In the genomic region with DNA sequence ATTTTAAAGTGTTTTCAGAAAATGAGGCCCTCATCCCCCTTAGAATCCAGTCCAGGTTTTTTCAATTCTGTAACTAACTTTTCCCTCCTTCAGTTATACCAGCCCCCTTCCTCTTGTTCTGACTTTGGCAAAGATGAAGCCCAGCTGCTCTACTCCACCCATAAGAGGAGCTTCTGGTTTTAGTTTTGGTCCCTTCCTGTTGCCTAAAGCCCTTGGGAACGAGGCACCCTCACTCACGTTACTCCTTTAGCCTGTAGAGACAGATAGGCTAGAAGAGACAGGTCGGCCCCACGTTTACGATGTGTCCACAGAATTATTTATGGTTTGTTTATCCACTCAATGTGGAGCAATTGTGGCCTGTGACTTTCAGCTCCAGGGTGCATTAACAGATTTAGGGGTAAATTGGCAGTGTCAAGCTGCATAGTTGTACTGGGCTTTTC, we compare ENCODE assay signal across 18 cellular contexts.
DNase-seq lines count a peak whose midpoint lies in the region; ATAC-seq and TF ChIP-seq lines count a peak whose summit lies in the region.
"Had no signal": no experiment of that assay in that cellular context is flagged by ENCODE, and none has a peak within 500 bp of the region (broad histone marks: within the 10 kb centered on the region; RNA-seq: fewer than 3 reads in every experiment).

No MANE protein-coding gene starts in this region.

- H3K4me1 ChIP-seq in Caco-2 (peaks cover 14% of the 10 kb centered on the region; the same call in 1 of the 2 replicates), muscle layer of colon (ENCODE audit: insufficient read depth, low read length) (peaks cover 19% of the 10 kb centered on the region)
- H3K4me1 ChIP-seq: body of pancreas had no signal

- H3K9me3 ChIP-seq in Caco-2 (peaks cover 6% of the 10 kb centered on the region), muscle layer of colon (ENCODE audit: low read length) (no peaks in the 10 kb centered on the region)

- TF ChIP-seq CTCF in Caco-2 (IDR thresholded peaks at IDR 0.05; ENCODE audit: insufficient read depth in 1 of 2, low read depth in 1 of 2, low read length in 1 of 2, severe bottlenecking in 1 of 2, unreplicated experiment in 1 of 2), result no peak

- H3K4me1 Mint-ChIP-seq in Caco-2 (ENCODE audit: low read depth, unreplicated experiment), result peaks cover 14% of the 10 kb centered on the region

- no peak overlapping the region for H3K4me3 ChIP-seq in Caco-2 (ENCODE audit: low read depth, low read length)
- no peak overlapping the region for H3K4me3 ChIP-seq in muscle layer of colon (ENCODE audit: low read depth in 1 of 2, low read length in 2 of 2)
- H3K4me3 ChIP-seq: body of pancreas had no signal

- no peaks in the 10 kb centered on the region for H3K27me3 Mint-ChIP-seq in Caco-2 (ENCODE audit: insufficient read depth, unreplicated experiment)
- H3K27me3 Mint-ChIP-seq: T-cell had no signal

- H3K27ac ChIP-seq in muscle layer of colon (ENCODE audit: low read depth, low read length), result peak overlapping the region; percentile 10
- H3K27ac ChIP-seq: body of pancreas, HL-60 had no signal

- H3K27me3 ChIP-seq in Caco-2 (replicated peaks; ENCODE audit: control insufficient read depth, insufficient read depth, low read length) (no peaks in the 10 kb centered on the region), muscle layer of colon (ENCODE audit: control insufficient read depth in 1 of 2, insufficient read depth in 2 of 2, low read length in 2 of 2) (no peaks in the 10 kb centered on the region)
- H3K27me3 ChIP-seq: body of pancreas had no signal

- intact Hi-C loops in Caco-2 (cut with micrococcal nuclease; ENCODE audit: unreplicated experiment), result loop anchor here (1.0 kb wide), 4 partner anchors 17 to 124 kb away; no protein-coding TSS in a partner anchor

- H3K36me3 Mint-ChIP-seq in Caco-2 (ENCODE audit: insufficient read depth, unreplicated experiment), result peaks cover 8% of the 10 kb centered on the region

- CTCF ChIA-PET in Caco-2 (lab: Charles Lee) (no interaction called here), HEK293T (lab: Yijun Ruan, JAX) (no interaction called here)

- H3K9me3 Mint-ChIP-seq in Caco-2 (ENCODE audit: unreplicated experiment), result peaks cover 24% of the 10 kb centered on the region
- H3K9me3 Mint-ChIP-seq: T-cell had no signal

- no peak overlapping the region for H3K9ac ChIP-seq in muscle layer of colon (ENCODE audit: low read length)

- no peak for ATAC-seq in GM19395 (IDR thresholded peaks at IDR 0.05; ENCODE audit: unreplicated experiment)
- no peak for ATAC-seq in GM19455 (IDR thresholded peaks at IDR 0.05; ENCODE audit: unreplicated experiment)
- ATAC-seq: body of pancreas, left colon, T-cell had no signal

- H3K4me3 Mint-ChIP-seq in Caco-2 (ENCODE audit: unreplicated experiment), result no peak overlapping the region
- H3K4me3 Mint-ChIP-seq: dendritic cell treated with granulocyte-macrophage colony-stimulating factor and Interleukin-4, amounts not matched to agents 40 ng/mL and 50 ng/mL, for 4 days; T-cell had no signal

- no TSS peak for BruUV-seq in Caco-2 (replicated peaks; lab: Mats Ljungman, UMichigan)

- no peaks in the 10 kb centered on the region for H3K36me3 ChIP-seq in Caco-2 (ENCODE audit: control insufficient read depth, insufficient read depth, low read length)
- H3K36me3 ChIP-seq in muscle layer of colon (ENCODE audit: insufficient read depth, low read length), result no peaks in the 10 kb centered on the region

- peak; percentile 63 to 67 for DNase-seq in Caco-2
- DNase-seq in HEK293T (ENCODE audit: extremely low spot score), result peak; percentile 38
- DNase-seq in NCI-H2227 (lab: John Stamatoyannopoulos, UW; ENCODE audit: unreplicated experiment), result peak; percentile 37
- DNase-seq in iPS-NIHi11 (ENCODE audit: low spot score), result no peak
- DNase-seq in occipital lobe (lab: John Stamatoyannopoulos, UW), result no peak
- DNase-seq: activated CD4-positive, CD25-positive, alpha-beta regulatory T cell treated with anti-CD3 and anti-CD28 coated beads, Interleukin-2, amount 50 U/mL, for 72 hours; activated naive CD4-positive, alpha-beta T cell treated with anti-CD3 and anti-CD28 coated beads, Interleukin-2, amount 50 U/mL, for 16 hours; body of pancreas; GF-D8; hypothalamus; left colon; posterior cingulate gyrus; T-cell had no signal

- H3K27ac Mint-ChIP-seq in Caco-2 (ENCODE audit: unreplicated experiment), result peak overlapping the region; percentile 42
- H3K27ac Mint-ChIP-seq: dendritic cell treated with granulocyte-macrophage colony-stimulating factor and Interleukin-4, amounts not matched to agents 40 ng/mL and 50 ng/mL, for 4 days; T-cell had no signal

- POLR2A ChIA-PET in Caco-2 (lab: Charles Lee) (no interaction called here), HEK293T (lab: Yijun Ruan, JAX) (no interaction called here)

TF ChIP-seq in HEK293T, 16 proteins besides CTCF, POLR2A, EP300 and RAD21:
- TF ChIP-seq LEF1 (IDR thresholded peaks at IDR 0.05; ENCODE audit: borderline replicate concordance) (no peak), CTBP1 (IDR thresholded peaks at IDR 0.05; ENCODE audit: borderline replicate concordance) (peak; percentile 82; the same call in 1 of the 2 replicates), FOXM1 (IDR thresholded peaks at IDR 0.05; ENCODE audit: borderline replicate concordance) (no peak), ZNF384 (IDR thresholded peaks at IDR 0.05) (no peak), L3MBTL2 (conservative IDR thresholded peaks at IDR 0.05) (0 out of 2 replicates have a peak, but pooled peaks have one; percentile 32), TARDBP (IDR thresholded peaks at IDR 0.05) (no peak), FOXA1 (IDR thresholded peaks at IDR 0.05) (no peak), SUZ12 (IDR thresholded peaks at IDR 0.05) (no peak), NFRKB (IDR thresholded peaks at IDR 0.05) (no peak), ELF4 (IDR thresholded peaks at IDR 0.05) (no peak), ARNT (IDR thresholded peaks at IDR 0.05) (no peak), HDGF (IDR thresholded peaks at IDR 0.05; ENCODE audit: borderline replicate concordance) (no peak)
- TF ChIP-seq, protein P1, sequence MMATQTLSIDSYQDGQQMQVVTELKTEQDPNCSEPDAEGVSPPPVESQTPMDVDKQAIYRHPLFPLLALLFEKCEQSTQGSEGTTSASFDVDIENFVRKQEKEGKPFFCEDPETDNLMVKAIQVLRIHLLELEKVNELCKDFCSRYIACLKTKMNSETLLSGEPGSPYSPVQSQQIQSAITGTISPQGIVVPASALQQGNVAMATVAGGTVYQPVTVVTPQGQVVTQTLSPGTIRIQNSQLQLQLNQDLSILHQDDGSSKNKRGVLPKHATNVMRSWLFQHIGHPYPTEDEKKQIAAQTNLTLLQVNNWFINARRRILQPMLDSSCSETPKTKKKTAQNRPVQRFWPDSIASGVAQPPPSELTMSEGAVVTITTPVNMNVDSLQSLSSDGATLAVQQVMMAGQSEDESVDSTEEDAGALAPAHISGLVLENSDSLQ (IDR thresholded peaks at IDR 0.05), result peak; percentile 94
TF ChIP-seq in HEK293T: peak in this region for 3.

Comparison
In these comparisons a context has a peak if more than half of its experiments do, and no peak if none do; other contexts are left out.
1. DNase-seq: peak in Caco-2 (2 of 2), HEK293T (single experiment) and NCI-H2227 (single experiment); none in iPS-NIHi11 (single experiment) and occipital lobe (single experiment).